Comparison of ENCODE assay signal across 15 cellular contexts in genomic region chr2:38744399-38744780, GRCh38. TPM values are rescaled to one million over a fixed set of nuclear protein-coding genes. Genes with fewer than 3 reads are reported as not detected.
DNase-seq lines count a peak whose midpoint lies in the region; ATAC-seq and TF ChIP-seq lines count a peak whose summit lies in the region.
"Had no signal": no experiment of that assay in that cellular context is flagged by ENCODE, and none has a peak within 500 bp of the region (broad histone marks: within the 10 kb centered on the region; RNA-seq: fewer than 3 reads in every experiment).

No MANE protein-coding gene starts in this region.

- H3K9me3 ChIP-seq in HUES48 (ENCODE audit: control insufficient read depth, insufficient read depth, low read length) (no peaks in the 10 kb centered on the region), stomach (no peaks in the 10 kb centered on the region)

- peak; percentile 12 for ATAC-seq in activated T-helper 17 cell treated with anti-CD3 and anti-CD28 coated beads, Interleukin-2, amount 50 U/mL, for 72 hours (replicated peaks)
- no peak for ATAC-seq in omental fat pad (ENCODE audit: low FRiP score)
- ATAC-seq: foreskin keratinocyte had no signal

- intact Hi-C loops in stomach (cut with DNase I; ENCODE audit: low total_unique reads) = no loop called here

- no peak for TF ChIP-seq CTCF in neural crest cell (conservative IDR thresholded peaks at IDR 0.05)
- TF ChIP-seq CTCF in stomach (IDR thresholded peaks at IDR 0.05) = no peak
- no peak for TF ChIP-seq CTCF in omental fat pad (IDR thresholded peaks at IDR 0.05)

- peak overlapping the region; percentile 43 for H3K27ac Mint-ChIP-seq in activated CD4-positive, alpha-beta T cell treated with anti-CD3 and anti-CD28 coated beads, Interleukin-2, amount 10 ng/mL, durations not matched to agents 7 days and 5 days
- no peak overlapping the region for H3K27ac Mint-ChIP-seq in activated T-helper 17 cell treated with anti-CD3 and anti-CD28 coated beads, Interleukin-2, amount 50 U/mL, for 72 hours
- H3K27ac Mint-ChIP-seq in neural crest cell (ENCODE audit: unreplicated experiment) = no peak overlapping the region

- H3K4me1 ChIP-seq in HUES48 (ENCODE audit: control insufficient read depth, insufficient read depth, low read length) (peaks cover 16% of the 10 kb centered on the region; the same call in 1 of the 2 replicates), stomach (peaks cover 30 to 87% (median 50%) of the 10 kb centered on the region in 4 donors)

- H3K27me3 Mint-ChIP-seq in activated CD4-positive, alpha-beta T cell treated with anti-CD3 and anti-CD28 coated beads, Interleukin-2, amount 10 ng/mL, durations not matched to agents 7 days and 5 days = no peaks in the 10 kb centered on the region
- H3K27me3 Mint-ChIP-seq in activated T-helper 17 cell treated with anti-CD3 and anti-CD28 coated beads, Interleukin-2, amount 50 U/mL, for 72 hours = no peaks in the 10 kb centered on the region
- peaks cover 7% of the 10 kb centered on the region for H3K27me3 Mint-ChIP-seq in neural crest cell (ENCODE audit: low read depth)

- WGBS in stomach, 5 donors = 26 to 37% (median 29%) methylated on average over 2 of the region's 2 CpGs

- CTCF ChIA-PET in activated CD4-positive, alpha-beta T cell treated with anti-CD3 and anti-CD28 coated beads, Interleukin-2, amount 10 ng/mL, durations not matched to agents 7 days and 5 days (lab: Charles Lee) = interaction anchor here (0.5 to 3.0 kb wide), 7 partner anchors 10 to 208 kb away, joined by 3 to 11 read pairs (median 3); no protein-coding TSS in a partner anchor

- no peak overlapping the region for H3K4me3 ChIP-seq in HUES48 (ENCODE audit: low read depth, low read length)
- no peak overlapping the region for H3K4me3 ChIP-seq in stomach
- H3K4me3 ChIP-seq: SJCRH30, tibial nerve had no signal

- H3K4me3 Mint-ChIP-seq in activated CD4-positive, alpha-beta T cell treated with anti-CD3 and anti-CD28 coated beads, Interleukin-2, amount 10 ng/mL, durations not matched to agents 7 days and 5 days = no peak overlapping the region
- peak overlapping the region; percentile 99 for H3K4me3 Mint-ChIP-seq in activated T-helper 17 cell treated with anti-CD3 and anti-CD28 coated beads, Interleukin-2, amount 50 U/mL, for 72 hours
- H3K4me3 Mint-ChIP-seq in neural crest cell = peak overlapping the region; percentile 4

- H3K9me3 Mint-ChIP-seq in activated CD4-positive, alpha-beta T cell treated with anti-CD3 and anti-CD28 coated beads, Interleukin-2, amount 10 ng/mL, durations not matched to agents 7 days and 5 days = no peaks in the 10 kb centered on the region
- H3K9me3 Mint-ChIP-seq in activated T-helper 17 cell treated with anti-CD3 and anti-CD28 coated beads, Interleukin-2, amount 50 U/mL, for 72 hours = no peaks in the 10 kb centered on the region
- peaks cover 3% of the 10 kb centered on the region for H3K9me3 Mint-ChIP-seq in neural crest cell

- H3K36me3 ChIP-seq in HUES48 (ENCODE audit: control insufficient read depth, insufficient read depth, low read length) = peaks cover 78% of the 10 kb centered on the region
- H3K36me3 ChIP-seq in stomach = peaks cover 57 to 88% (median 78%) of the 10 kb centered on the region in 4 donors

- peaks cover 69% of the 10 kb centered on the region for H3K36me3 Mint-ChIP-seq in activated CD4-positive, alpha-beta T cell treated with anti-CD3 and anti-CD28 coated beads, Interleukin-2, amount 10 ng/mL, durations not matched to agents 7 days and 5 days (ENCODE audit: low read depth)
- peaks cover 100% of the 10 kb centered on the region for H3K36me3 Mint-ChIP-seq in activated T-helper 17 cell treated with anti-CD3 and anti-CD28 coated beads, Interleukin-2, amount 50 U/mL, for 72 hours (ENCODE audit: low read depth)
- H3K36me3 Mint-ChIP-seq in neural crest cell (ENCODE audit: low read depth) = peaks cover 48% of the 10 kb centered on the region

- POLR2A ChIA-PET in activated CD4-positive, alpha-beta T cell treated with anti-CD3 and anti-CD28 coated beads, Interleukin-2, amount 10 ng/mL, durations not matched to agents 7 days and 5 days (lab: Charles Lee) = interaction anchor here (0.7 kb wide), 1 partner anchor 170 kb away, joined by 4 read pairs; no protein-coding TSS in a partner anchor

- H3K4me1 Mint-ChIP-seq in activated CD4-positive, alpha-beta T cell treated with anti-CD3 and anti-CD28 coated beads, Interleukin-2, amount 10 ng/mL, durations not matched to agents 7 days and 5 days = peaks cover 73% of the 10 kb centered on the region
- peaks cover 46% of the 10 kb centered on the region for H3K4me1 Mint-ChIP-seq in activated T-helper 17 cell treated with anti-CD3 and anti-CD28 coated beads, Interleukin-2, amount 50 U/mL, for 72 hours
- peaks cover 61% of the 10 kb centered on the region for H3K4me1 Mint-ChIP-seq in neural crest cell

- TF ChIP-seq POLR2A in stomach (IDR thresholded peaks at IDR 0.05) = no peak

- H3K27ac ChIP-seq in HUES48 (ENCODE audit: low read depth, low read length) = peak overlapping the region; percentile 9
- H3K27ac ChIP-seq in stomach = peak overlapping the region in 1 of 5 donors; percentile 23
- H3K27ac ChIP-seq: foreskin keratinocyte, SJCRH30 had no signal

- DNase-seq in activated CD4-positive, alpha-beta T cell treated with anti-CD3 and anti-CD28 coated beads, Interleukin-2, amount 10 ng/mL, durations not matched to agents 7 days and 5 days = no peak
- DNase-seq in activated CD4-positive, alpha-beta T cell treated with anti-CD3 and anti-CD28 coated beads, Interleukin-2, amount 50 U/mL, for 48 hours = no peak
- no peak for DNase-seq in neural crest cell (ENCODE audit: low read depth, low spot score)
- DNase-seq in stomach = no peak
- no peak for DNase-seq in omental fat pad (ENCODE audit: low spot score)
- DNase-seq in inferior parietal cortex (ENCODE audit: extremely low spot score) = no peak
- DNase-seq: activated CD8-positive, alpha-beta memory T cell treated with anti-CD3 and anti-CD28 coated beads for 24 hours; COR-L47; foreskin keratinocyte; NCI-H2081; NCI-H526; SJCRH30 had no signal

- no peak overlapping the region for H3K9ac ChIP-seq in HUES48 (ENCODE audit: low read depth, low read length)

- TF ChIP-seq EP300 in stomach (IDR thresholded peaks at IDR 0.05) = no peak

- H3K27me3 ChIP-seq in HUES48 (ENCODE audit: control insufficient read depth, insufficient read depth, low read length) = no peaks in the 10 kb centered on the region
- H3K27me3 ChIP-seq in stomach = no peaks in the 10 kb centered on the region
- H3K27me3 ChIP-seq: foreskin keratinocyte, SJCRH30, tibial nerve had no signal

RNA-seq across cellular contexts. Expression of gene SRSF7, which starts 6.8 kb away (rescaled TPM):
- total RNA-seq in activated CD4-positive, alpha-beta T cell treated with anti-CD3 and anti-CD28 coated beads, Interleukin-2, amount 10 ng/mL, durations not matched to agents 7 days and 5 days = 100 to 1,000 TPM; 225 to 272 TPM
- total RNA-seq in activated T-helper 17 cell treated with anti-CD3 and anti-CD28 coated beads, Interleukin-2, amount 50 U/mL, for 72 hours = 100 to 1,000 TPM; 199 to 366 TPM
- 347 and 356 TPM in 2 replicates for total RNA-seq in neural crest cell
- total RNA-seq in stomach = 100 to 1,000 TPM in 2 of 5 donors, 10 to 100 TPM in 3; 57.9 to 163 (median 97.5) TPM
- polyA plus RNA-seq in stomach = 100 to 1,000 TPM in 1 of 3 donors, 10 to 100 TPM in 2; 83.7 to 122 (median 88.4) TPM
- 100 to 1,000 TPM; 105 to 234 (median 129) TPM for total RNA-seq in omental fat pad

RNA-seq across cellular contexts. Expression of gene GEMIN6, which starts 33.6 kb away (rescaled TPM):
- total RNA-seq in activated CD4-positive, alpha-beta T cell treated with anti-CD3 and anti-CD28 coated beads, Interleukin-2, amount 10 ng/mL, durations not matched to agents 7 days and 5 days = 10 to 100 TPM; 17.5 to 18.6 TPM
- 10 to 100 TPM; 18.6 to 28.4 TPM for total RNA-seq in activated T-helper 17 cell treated with anti-CD3 and anti-CD28 coated beads, Interleukin-2, amount 50 U/mL, for 72 hours
- total RNA-seq in neural crest cell = 20.8 and 24.1 TPM in 2 replicates
- 1 to 10 TPM in 2 of 5 donors, under 1 TPM in 1, not detected in 2; 0.58 to 8.3 (median 4.5) TPM for total RNA-seq in stomach
- polyA plus RNA-seq in stomach = 10 to 100 TPM in 2 of 3 donors, 1 to 10 TPM in 1; 7.9 to 14.0 (median 11.8) TPM
- total RNA-seq in omental fat pad = 1 to 10 TPM; 4.1 to 6.6 (median 5.4) TPM
